ENCODE assay signal across 2 cellular contexts in the genomic region with DNA sequence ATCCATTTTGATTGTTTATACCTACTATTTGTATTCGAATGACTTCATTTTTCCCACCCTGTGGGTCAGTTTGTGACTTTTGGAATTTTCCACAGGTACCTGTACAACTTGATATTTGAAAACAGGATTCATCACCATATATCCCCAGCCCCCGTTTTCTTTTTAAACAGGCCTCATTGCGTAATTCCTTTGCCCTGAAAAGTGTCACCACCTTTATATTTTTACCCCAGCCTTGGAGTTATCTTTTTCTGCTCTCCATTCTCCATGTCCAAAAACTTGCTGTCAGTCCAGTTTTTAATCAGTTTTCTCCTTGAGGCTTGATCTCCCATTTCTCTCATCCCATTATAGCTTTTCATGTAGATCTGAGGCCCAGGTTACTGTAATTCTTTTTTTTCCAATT.
TF ChIP-seq lines count a peak whose summit lies in the region.

No MANE protein-coding gene starts in this region.

TF ChIP-seq in IMR-90, 13 proteins besides CTCF, POLR2A, EP300 and RAD21:
- TF ChIP-seq CEBPB (IDR thresholded peaks at IDR 0.05; ENCODE audit: low read depth, low read length) = peak; percentile 67
- no peak for TF ChIP-seq NFE2L2 (IDR thresholded peaks at IDR 0.05; ENCODE audit: low read depth, low read length)

TF ChIP-seq in H1, 55 proteins besides CTCF, POLR2A, EP300 and RAD21:
- TF ChIP-seq CEBPB (IDR thresholded peaks at IDR 0.05; ENCODE audit: low read depth, low read length) (0 out of 2 replicates have a peak, but pooled peaks have one; percentile 31), KDM5A (IDR thresholded peaks at IDR 0.05; ENCODE audit: low read length) (no peak)
